ENCODE assay signal across 9 cellular contexts in genomic region chr15:89130194-89130593, GRCh38. TPM values are rescaled to one million over a fixed set of nuclear protein-coding genes. Genes with fewer than 3 reads are reported as not detected.
DNase-seq lines count a peak whose midpoint lies in the region; ATAC-seq, FAIRE-seq and TF ChIP-seq lines count a peak whose summit lies in the region.
"Had no signal": no experiment of that assay in that cellular context is flagged by ENCODE, and none has a peak within 500 bp of the region (broad histone marks: within the 10 kb centered on the region; RNA-seq: fewer than 3 reads in every experiment).

No MANE protein-coding gene starts in this region.

- H3K27ac ChIP-seq in left ventricle myocardium inferior (replicated peaks), result peak overlapping the region; percentile 86
- no peak overlapping the region for H3K27ac ChIP-seq in right cardiac atrium (ENCODE audit: low read length)
- no peak overlapping the region for H3K27ac ChIP-seq in K562 (ENCODE audit: extremely low read depth, low read depth, low read length)

- TF ChIP-seq CTCF in left ventricle myocardium inferior (IDR thresholded peaks at IDR 0.05; ENCODE audit: borderline replicate concordance), result no peak
- TF ChIP-seq CTCF in K562 (IDR thresholded peaks at IDR 0.05 in 2 of 3, conservative IDR thresholded peaks at IDR 0.05 in 1 of 3; ENCODE audit: insufficient read depth in 2 of 3, low read depth in 1 of 3, low read length in 3 of 3), result no peak
- no peak for TF ChIP-seq CTCF in osteocyte (IDR thresholded peaks at IDR 0.05)
- TF ChIP-seq CTCF in foreskin fibroblast (IDR thresholded peaks at IDR 0.05; ENCODE audit: low read depth, low read length), result no peak

- in situ Hi-C loops in K562 (cut with MboI), result no loop called here

- H3K36me3 Mint-ChIP-seq in osteocyte (ENCODE audit: unreplicated experiment), result peaks cover 33% of the 10 kb centered on the region

- no peaks in the 10 kb centered on the region for H3K27me3 Mint-ChIP-seq in osteocyte (ENCODE audit: unreplicated experiment)

- no peak for TF ChIP-seq POLR2A in K562 (conservative IDR thresholded peaks at IDR 0.05)

- peaks cover 7% of the 10 kb centered on the region; the same call in 2 of the 3 replicates for H3K79me2 ChIP-seq in K562 (ENCODE audit: control insufficient read depth, insufficient read depth, low read length)

- H2AFZ ChIP-seq in K562 (ENCODE audit: low read depth, low read length), result no peak overlapping the region

- no peak overlapping the region for H3K4me2 ChIP-seq in K562 (ENCODE audit: insufficient read depth, low read length)

- H3K9me1 ChIP-seq in K562 (ENCODE audit: control insufficient read depth, insufficient read depth, low read length), result no peaks in the 10 kb centered on the region

- intact Hi-C loops in left ventricle myocardium inferior (cut with micrococcal nuclease) (no loop called here), right cardiac atrium (cut with DNase I) (loop anchor here in 2 of 4 donors (5.0 to 10.0 kb wide), 2 partner anchors 38 to 65 kb away; no protein-coding TSS in a partner anchor), K562 (cut with micrococcal nuclease) (no loop called here)

- H3K4me1 ChIP-seq in left ventricle myocardium inferior (peaks cover 97% of the 10 kb centered on the region), right cardiac atrium (ENCODE audit: control insufficient read depth, insufficient read depth, low read length) (peaks cover 17% of the 10 kb centered on the region), K562 (replicated peaks in 1 of 2; ENCODE audit: control insufficient read depth in 2 of 2, insufficient read depth in 2 of 2, low read length in 2 of 2) (peaks cover 0 to 18% of the 10 kb centered on the region in 2 experiments; a peak in 2 of 5 replicates)

- DNase-seq in left ventricle myocardium inferior, result no peak
- DNase-seq in right cardiac atrium, result no peak
- no peak for DNase-seq in K562 (ENCODE audit: extremely low read depth in 1 of 4, low spot score in 3 of 4)
- no peak for DNase-seq in ureter (ENCODE audit: low spot score)
- DNase-seq in osteocyte (ENCODE audit: extremely low spot score, unreplicated experiment), result no peak
- DNase-seq in foreskin fibroblast, result no peak
- DNase-seq in superior temporal gyrus (ENCODE audit: extremely low spot score), result no peak

- H3K4me3 ChIP-seq in left ventricle myocardium inferior (no peak overlapping the region), right cardiac atrium (ENCODE audit: low read length) (no peak overlapping the region), K562 (no peak overlapping the region), foreskin fibroblast (ENCODE audit: low read depth in 1 of 2, low read length in 2 of 2) (no peak overlapping the region)
- H3K4me3 ChIP-seq: dorsolateral prefrontal cortex had no signal

- CTCF ChIA-PET in K562 (lab: Yijun Ruan, JAX; ENCODE audit: low intra/inter-chr PET ratio), result interaction anchor here (0.6 to 4.8 kb wide), 7 partner anchors 41 to 236 kb away, joined by 3 to 58 read pairs (median 4); no protein-coding TSS in a partner anchor

- WGBS in right cardiac atrium, result 53% methylated on average over 5 of the region's 5 CpGs
- 72% methylated on average over 5 of the region's 5 CpGs for WGBS in K562 (ENCODE audit: insufficient coverage, low coverage, missing lambda C conversion rate)

- BruUV-seq in K562 (replicated peaks; lab: Mats Ljungman, UMichigan), result no TSS peak

- POLR2A ChIA-PET in K562 (lab: Yijun Ruan, JAX), result interaction anchor here (1.0 to 1.9 kb wide), 3 partner anchors 13 to 23 kb away, joined by 3 to 5 read pairs (median 4); no protein-coding TSS in a partner anchor

- no peak for TF ChIP-seq RAD21 in K562 (CRISPR knock-in tag; conservative IDR thresholded peaks at IDR 0.05 in 1 of 2, IDR thresholded peaks at IDR 0.05 in 1 of 2)

- no peaks in the 10 kb centered on the region for H3K27me3 ChIP-seq in left ventricle myocardium inferior (ENCODE audit: low read depth)
- no peaks in the 10 kb centered on the region for H3K27me3 ChIP-seq in right cardiac atrium (ENCODE audit: control insufficient read depth, insufficient read depth)
- no peaks in the 10 kb centered on the region for H3K27me3 ChIP-seq in K562 (ENCODE audit: control insufficient read depth in 2 of 2, insufficient read depth in 2 of 2, low read length in 2 of 2)
- H3K27me3 ChIP-seq: dorsolateral prefrontal cortex had no signal

- H3K27ac Mint-ChIP-seq in osteocyte (ENCODE audit: unreplicated experiment), result no peak overlapping the region

- H3K4me3 Mint-ChIP-seq in osteocyte (ENCODE audit: unreplicated experiment), result no peak overlapping the region

- ATAC-seq in right cardiac atrium (no peak), HG03108 (IDR thresholded peaks at IDR 0.05; ENCODE audit: unreplicated experiment) (peak; percentile 56), K562 (no peak)

- no peaks in the 10 kb centered on the region for H3K9me3 Mint-ChIP-seq in osteocyte (ENCODE audit: unreplicated experiment)

- H3K36me3 ChIP-seq in left ventricle myocardium inferior, result peaks cover 28% of the 10 kb centered on the region
- H3K36me3 ChIP-seq in K562 (ENCODE audit: control insufficient read depth, insufficient read depth, low read length), result peaks cover 75% of the 10 kb centered on the region

- TF ChIP-seq EP300 in K562 (IDR thresholded peaks at IDR 0.05; ENCODE audit: low read length), result no peak

- H3K9me3 ChIP-seq in left ventricle myocardium inferior (replicated peaks), result no peaks in the 10 kb centered on the region
- H3K9me3 ChIP-seq in right cardiac atrium (ENCODE audit: control insufficient read depth, low read length), result no peaks in the 10 kb centered on the region
- no peaks in the 10 kb centered on the region for H3K9me3 ChIP-seq in K562 (replicated peaks; ENCODE audit: control insufficient read depth, insufficient read depth, low read depth, low read length)

- no peaks in the 10 kb centered on the region for H4K20me1 ChIP-seq in K562 (replicated peaks; ENCODE audit: control insufficient read depth, insufficient read depth, low read length)

- no peak overlapping the region for H3K9ac ChIP-seq in K562 (ENCODE audit: insufficient read depth in 1 of 2, low read depth in 2 of 2, low read length in 2 of 2)

- FAIRE-seq in K562 (lab: Jason Lieb, UNC), result no peak

- H3K4me1 Mint-ChIP-seq in osteocyte (ENCODE audit: unreplicated experiment), result peaks cover 33% of the 10 kb centered on the region

TF ChIP-seq in K562, 482 proteins besides CTCF, POLR2A, EP300 and RAD21:
- TF ChIP-seq ZNF311 (CRISPR knock-in tag; IDR thresholded peaks at IDR 0.05), result no peak
- peak; percentile 52 for TF ChIP-seq GABPA (tag; conservative IDR thresholded peaks at IDR 0.05; ENCODE audit: low read depth)

RNA-seq across cellular contexts. Expression of gene ABHD2, which starts 41.9 kb away (rescaled TPM):
- total RNA-seq in left ventricle myocardium inferior, result 68.2 TPM
- 100 to 1,000 TPM; 108 to 179 (median 114) TPM for total RNA-seq in right cardiac atrium
- polyA plus RNA-seq in right cardiac atrium, result 21.8 TPM
- 132 and 172 TPM in 2 replicates for total RNA-seq in K562 (2011; cell fraction: chromatin; rRNA removed; ENCODE audit: low replicate concordance)
- total RNA-seq in K562 (2011; cell fraction: nucleolus; rRNA removed), result 83.2 and 102 TPM in 2 replicates
- total RNA-seq in K562 (2011; cell fraction: nucleoplasm; rRNA removed), result 106 and 122 TPM in 2 replicates
- total RNA-seq in K562 (2014; rRNA removed), result 33.0 and 57.6 TPM in 2 replicates
- 41.4 and 47.5 TPM in 2 replicates for total RNA-seq in K562 (2014; rRNA removed; fragmentation: Illumina TruSeq; extraction: Trizol)
- total RNA-seq in K562 (2015; rRNA removed; fragmentation: Illumina TruSeq; extraction: Trizol), result 48.9 and 49.2 TPM in 2 replicates
- total RNA-seq in K562 (2021), result 80.9 and 99.8 TPM in 2 replicates
- polyA plus RNA-seq in K562 (2011; rRNA removed), result 54.0 and 74.7 TPM in 2 replicates
- polyA plus RNA-seq in K562 (2011; cell fraction: cytosol; rRNA removed), result 51.7 and 55.3 TPM in 2 replicates
- polyA plus RNA-seq in K562 (2011; cell fraction: nucleus; rRNA removed), result 45.7 and 51.1 TPM in 2 replicates
- 31.8 and 34.6 TPM in 2 replicates for polyA plus RNA-seq in K562 (2012)
- polyA plus RNA-seq in K562 (2014; fragmentation: Illumina TruSeq; extraction: Trizol), result 76.3 and 78.6 TPM in 2 replicates
- polyA plus RNA-seq in K562 (2014; fragmentation: Nextera tagmentation; extraction: Ambion mirVana), result 10 to 100 TPM; 16.9 to 18.1 TPM
- polyA plus RNA-seq in K562 (2014; rRNA removed), result 30.4 and 34.5 TPM in 2 replicates
- polyA minus RNA-seq in K562 (2011; rRNA and poly(A)+ RNA removed), result 150 and 180 TPM in 2 replicates
- polyA minus RNA-seq in K562 (2011; cell fraction: cytosol; rRNA and poly(A)+ RNA removed), result 54.4 and 55.4 TPM in 2 replicates
- polyA minus RNA-seq in K562 (2011; cell fraction: nucleus; rRNA and poly(A)+ RNA removed), result 26.9 and 57.4 TPM in 2 replicates
- 134 TPM for total RNA-seq in ureter
- 85.7 and 92.2 TPM in 2 replicates for total RNA-seq in osteocyte
